19 cellular contexts compared by ENCODE assay signal in genomic region chr12:71536279-71536938, GRCh38.
DNase-seq lines count a peak whose midpoint lies in the region; ATAC-seq and TF ChIP-seq lines count a peak whose summit lies in the region.
"Had no signal": no experiment of that assay in that cellular context is flagged by ENCODE, and none has a peak within 500 bp of the region (broad histone marks: within the 10 kb centered on the region; RNA-seq: fewer than 3 reads in every experiment).

No MANE protein-coding gene starts in this region.

- H3K4me3 Mint-ChIP-seq in memory B cell: no peak overlapping the region
- H3K4me3 Mint-ChIP-seq: activated naive CD4-positive, alpha-beta T cell treated with anti-CD3 and anti-CD28 coated beads, Interleukin-2, amount 50 U/mL, for 24 hours; CD8-positive, alpha-beta T cell had no signal

- peak; percentile 48 for DNase-seq in Jurkat, Clone E6-1 (ENCODE audit: low read depth, low spot score)
- no peak for DNase-seq in memory B cell (ENCODE audit: low spot score in 2 of 2)
- DNase-seq in DMS 273 treated with DMSO at 0.1 percent for 48 hours (lab: John Stamatoyannopoulos, UW): no peak
- no peak for DNase-seq in left lung
- no peak for DNase-seq in NCI-H146 treated with DMSO at 0.1 percent for 48 hours (lab: John Stamatoyannopoulos, UW; ENCODE audit: unreplicated experiment)
- no peak for DNase-seq in DMS53 treated with DMSO at 0.1 percent for 48 hours (lab: John Stamatoyannopoulos, UW; ENCODE audit: unreplicated experiment)
- DNase-seq: activated CD4-positive, alpha-beta T cell treated with anti-CD3 and anti-CD28 coated beads, Interleukin-2, amount 50 U/mL, for 1 hour; brain microvascular endothelial cell; CD8-positive, alpha-beta T cell; dermis blood vessel endothelial cell; heart left ventricle; islet precursor cell; NCI-H1694 treated with DMSO at 0.1 percent for 48 hours; NCI-H446; right cardiac atrium had no signal

- no peaks in the 10 kb centered on the region for H3K9me3 Mint-ChIP-seq in memory B cell
- H3K9me3 Mint-ChIP-seq: activated naive CD4-positive, alpha-beta T cell treated with anti-CD3 and anti-CD28 coated beads, Interleukin-2, amount 50 U/mL, for 24 hours; CD8-positive, alpha-beta T cell had no signal

- no peaks in the 10 kb centered on the region for H3K9me3 ChIP-seq in left lung
- H3K9me3 ChIP-seq: heart left ventricle, suprapubic skin had no signal

- intact Hi-C loops in left lung (cut with DNase I): no loop called here

- no peak overlapping the region for H3K27ac Mint-ChIP-seq in memory B cell
- H3K27ac Mint-ChIP-seq: activated naive CD4-positive, alpha-beta T cell treated with anti-CD3 and anti-CD28 coated beads, Interleukin-2, amount 50 U/mL, for 24 hours; CD8-positive, alpha-beta T cell had no signal

- TF ChIP-seq CTCF in left lung (IDR thresholded peaks at IDR 0.05): no peak

- H3K36me3 ChIP-seq in left lung: no peaks in the 10 kb centered on the region
- H3K36me3 ChIP-seq: brain microvascular endothelial cell, heart left ventricle, suprapubic skin had no signal

- H3K36me3 Mint-ChIP-seq in memory B cell: no peaks in the 10 kb centered on the region
- H3K36me3 Mint-ChIP-seq: activated naive CD4-positive, alpha-beta T cell treated with anti-CD3 and anti-CD28 coated beads, Interleukin-2, amount 50 U/mL, for 24 hours; CD8-positive, alpha-beta T cell had no signal

- no peaks in the 10 kb centered on the region for H3K27me3 ChIP-seq in left lung
- H3K27me3 ChIP-seq: brain microvascular endothelial cell, suprapubic skin had no signal

- no peaks in the 10 kb centered on the region for H3K27me3 Mint-ChIP-seq in memory B cell
- H3K27me3 Mint-ChIP-seq: activated naive CD4-positive, alpha-beta T cell treated with anti-CD3 and anti-CD28 coated beads, Interleukin-2, amount 50 U/mL, for 24 hours had no signal

- H3K4me1 ChIP-seq in left lung: no peaks in the 10 kb centered on the region
- H3K4me1 ChIP-seq: heart left ventricle, suprapubic skin had no signal

- ATAC-seq in GM18858 (IDR thresholded peaks at IDR 0.05; ENCODE audit: unreplicated experiment) (peak; percentile 54), GM21786 (IDR thresholded peaks at IDR 0.05; ENCODE audit: unreplicated experiment) (peak; percentile 61), memory B cell (ENCODE audit: low read depth) (peak; percentile 34), left lung (no peak)
- ATAC-seq: CD8-positive, alpha-beta T cell; heart left ventricle; right cardiac atrium had no signal

- no peak overlapping the region for H3K27ac ChIP-seq in left lung
- H3K27ac ChIP-seq: brain microvascular endothelial cell, heart left ventricle, suprapubic skin had no signal

- peaks cover 4% of the 10 kb centered on the region for H3K4me1 Mint-ChIP-seq in memory B cell
- H3K4me1 Mint-ChIP-seq: activated naive CD4-positive, alpha-beta T cell treated with anti-CD3 and anti-CD28 coated beads, Interleukin-2, amount 50 U/mL, for 24 hours had no signal

- H3K4me3 ChIP-seq in Jurkat, Clone E6-1 (ENCODE audit: low read length): no peak overlapping the region
- no peak overlapping the region for H3K4me3 ChIP-seq in left lung
- H3K4me3 ChIP-seq: heart left ventricle, suprapubic skin had no signal
